9 cellular contexts compared by ENCODE assay signal in genomic region chr5:56270058-56270457, GRCh38. TPM values are rescaled to one million over a fixed set of nuclear protein-coding genes. Genes with fewer than 3 reads are reported as not detected.
DNase-seq lines count a peak whose midpoint lies in the region; ATAC-seq, FAIRE-seq and TF ChIP-seq lines count a peak whose summit lies in the region.
"Had no signal": no experiment of that assay in that cellular context is flagged by ENCODE, and none has a peak within 500 bp of the region (broad histone marks: within the 10 kb centered on the region; RNA-seq: fewer than 3 reads in every experiment).

No MANE protein-coding gene starts in this region.

- TF ChIP-seq CTCF in HepG2 (CRISPR knock-in tag; IDR thresholded peaks at IDR 0.05) (peak; percentile 40; the same call in 1 of the 2 replicates), right lobe of liver (IDR thresholded peaks at IDR 0.05) (no peak), gastroesophageal sphincter (IDR thresholded peaks at IDR 0.05) (no peak), dorsolateral prefrontal cortex (IDR thresholded peaks at IDR 0.05 in 54 of 56, conservative IDR thresholded peaks at IDR 0.05 in 2 of 56; ENCODE audit: low read depth in 1 of 56, partially characterized antibody in 56 of 56) (no peak)

- POLR2A ChIA-PET in HepG2 (lab: Yijun Ruan, JAX), result interaction anchor here (1.0 to 2.1 kb wide), 3 partner anchors 89 to 210 kb away, joined by 3 to 8 read pairs (median 4); no protein-coding TSS in a partner anchor

- H3K9ac ChIP-seq in HepG2 (ENCODE audit: insufficient read depth, low read depth, low read length), result no peak overlapping the region

- in situ Hi-C loops in HepG2 (cut with HindIII; ENCODE audit: extremely low pct_ligation_motif_present, low pct_unique_long_range_greater_than_20kb), result loop anchor here (5.0 to 25.0 kb wide), 2 partner anchors 567 to 817 kb away; no protein-coding TSS in a partner anchor

- no peaks in the 10 kb centered on the region for H3K36me3 Mint-ChIP-seq in IgD-negative memory B cell
- no peaks in the 10 kb centered on the region for H3K36me3 Mint-ChIP-seq in activated naive CD8-positive, alpha-beta T cell treated with anti-CD3 and anti-CD28 coated beads for 36 hours

- H3K27me3 Mint-ChIP-seq in IgD-negative memory B cell, result peaks cover 1% of the 10 kb centered on the region
- no peaks in the 10 kb centered on the region for H3K27me3 Mint-ChIP-seq in activated naive CD8-positive, alpha-beta T cell treated with anti-CD3 and anti-CD28 coated beads for 36 hours

- H3K4me2 ChIP-seq in HepG2 (ENCODE audit: low read depth, low read length), result no peak overlapping the region

- H3K9me3 Mint-ChIP-seq in IgD-negative memory B cell, result no peaks in the 10 kb centered on the region
- no peaks in the 10 kb centered on the region for H3K9me3 Mint-ChIP-seq in activated naive CD8-positive, alpha-beta T cell treated with anti-CD3 and anti-CD28 coated beads for 36 hours

- no peak for TF ChIP-seq RAD21 in HepG2 (CRISPR knock-in tag; IDR thresholded peaks at IDR 0.05)

- peak overlapping the region in 1 of 4 donors; percentile 63 for H3K4me3 Mint-ChIP-seq in IgD-negative memory B cell
- no peak overlapping the region for H3K4me3 Mint-ChIP-seq in activated naive CD8-positive, alpha-beta T cell treated with anti-CD3 and anti-CD28 coated beads for 36 hours

- TF ChIP-seq POLR2A in HepG2 (IDR thresholded peaks at IDR 0.05; ENCODE audit: insufficient read depth in 1 of 2, low read depth in 2 of 2, low read length in 2 of 2) (no peak), right lobe of liver (IDR thresholded peaks at IDR 0.05) (no peak), gastroesophageal sphincter (IDR thresholded peaks at IDR 0.05) (no peak)

- H4K20me1 ChIP-seq in HepG2 (ENCODE audit: insufficient read depth, low read length), result no peaks in the 10 kb centered on the region

- DNase-seq in HepG2 (ENCODE audit: low spot score) (peak; percentile 38), right lobe of liver (no peak), NCI-H2081 (lab: John Stamatoyannopoulos, UW) (no peak), dorsolateral prefrontal cortex (no peak)
- DNase-seq in activated naive CD8-positive, alpha-beta T cell treated with anti-CD3 and anti-CD28 coated beads for 36 hours, result no peak

- intact Hi-C loops in HepG2 (cut with micrococcal nuclease; ENCODE audit: unreplicated experiment), result loop anchor here (1.0 to 5.0 kb wide), 7 partner anchors 81 to 568 kb away; partner anchors contain the start of gene MAP3K1
- intact Hi-C loops in right lobe of liver (cut with DNase I), result loop anchor here in 1 of 2 donors (10.0 kb wide), 1 partner anchor 565 kb away; no protein-coding TSS in a partner anchor
- intact Hi-C loops in dorsolateral prefrontal cortex (cut with DNase I), result loop anchor here (1.0 to 10.0 kb wide), 3 partner anchors 335 to 569 kb away; no protein-coding TSS in a partner anchor

- peak; percentile 28 for FAIRE-seq in HepG2 (lab: Jason Lieb, UNC)

- TF ChIP-seq EP300 in HepG2 (IDR thresholded peaks at IDR 0.05; ENCODE audit: low read depth in 2 of 2, low read length in 2 of 2) (no peak), HepG2 (CRISPR knock-in tag; IDR thresholded peaks at IDR 0.05; ENCODE audit: borderline replicate concordance) (no peak), gastroesophageal sphincter (IDR thresholded peaks at IDR 0.05) (no peak)

- WGBS in HepG2 (ENCODE audit: low lambda C conversion rate), result 84% methylated on average over 6 of the region's 6 CpGs
- 69% methylated on average over 6 of the region's 6 CpGs for WGBS in right lobe of liver (ENCODE audit: insufficient coverage, low coverage, low lambda C conversion rate, missing lambda C conversion rate)
- WGBS in gastroesophageal sphincter (ENCODE audit: low coverage in 1 of 2), 2 donors, result 77 to 100% methylated on average over 2 to 6 of the region's 6 CpGs

- H2AFZ ChIP-seq in HepG2 (ENCODE audit: low read length), result no peak overlapping the region

- H3K4me3 ChIP-seq in HepG2 (replicated peaks in 1 of 3; ENCODE audit: insufficient read depth in 1 of 3, low read depth in 2 of 3, low read length in 3 of 3) (no peak overlapping the region), right lobe of liver (no peak overlapping the region), gastroesophageal sphincter (no peak overlapping the region), dorsolateral prefrontal cortex (no peak overlapping the region)
- H3K4me3 ChIP-seq: thoracic aorta had no signal

- no peaks in the 10 kb centered on the region for H3K79me2 ChIP-seq in HepG2 (ENCODE audit: insufficient read depth, low read length)

- peaks cover 16 to 22% (median 19%) of the 10 kb centered on the region in 3 donors for H3K4me1 Mint-ChIP-seq in IgD-negative memory B cell
- peaks cover 16% of the 10 kb centered on the region for H3K4me1 Mint-ChIP-seq in activated naive CD8-positive, alpha-beta T cell treated with anti-CD3 and anti-CD28 coated beads for 36 hours

- CTCF ChIA-PET in HepG2 (lab: Yijun Ruan, JAX; ENCODE audit: low intra/inter-chr PET ratio, low total read pairs), result interaction anchor here (1.2 to 3.5 kb wide), 3 partner anchors 33 to 568 kb away, joined by 4 to 29 read pairs (median 22); no protein-coding TSS in a partner anchor

- ATAC-seq in HepG2, result peak; percentile 69
- ATAC-seq in right lobe of liver, result no peak
- ATAC-seq in gastroesophageal sphincter, result no peak
- no peak for ATAC-seq in HG03039 (IDR thresholded peaks at IDR 0.05; ENCODE audit: unreplicated experiment)

- no TSS peak for BruUV-seq in HepG2 (replicated peaks; lab: Mats Ljungman, UMichigan)

- H3K4me1 ChIP-seq in HepG2 (ENCODE audit: insufficient read depth, low read length) (peaks cover 34% of the 10 kb centered on the region), right lobe of liver (no peaks in the 10 kb centered on the region), gastroesophageal sphincter (peaks cover 0 to 17% (median 0%) of the 10 kb centered on the region in 3 donors)

- H3K27ac ChIP-seq in HepG2 (ENCODE audit: extremely low read length, insufficient read depth, low read length), result no peak overlapping the region
- no peak overlapping the region for H3K27ac ChIP-seq in right lobe of liver
- H3K27ac ChIP-seq in gastroesophageal sphincter, result no peak overlapping the region
- H3K27ac ChIP-seq in dorsolateral prefrontal cortex, result no peak overlapping the region
- H3K27ac ChIP-seq: thoracic aorta had no signal

- H3K9me3 ChIP-seq in HepG2 (ENCODE audit: low read length), result no peaks in the 10 kb centered on the region
- no peaks in the 10 kb centered on the region for H3K9me3 ChIP-seq in right lobe of liver
- no peaks in the 10 kb centered on the region for H3K9me3 ChIP-seq in gastroesophageal sphincter
- H3K9me3 ChIP-seq: thoracic aorta had no signal

- H3K27ac Mint-ChIP-seq in IgD-negative memory B cell, result peak overlapping the region in 2 of 3 donors; percentile 5 to 88
- H3K27ac Mint-ChIP-seq in activated naive CD8-positive, alpha-beta T cell treated with anti-CD3 and anti-CD28 coated beads for 36 hours, result peak overlapping the region; percentile 8

- no peaks in the 10 kb centered on the region for H3K36me3 ChIP-seq in HepG2 (replicated peaks in 1 of 2; ENCODE audit: control insufficient read depth in 1 of 2, insufficient read depth in 2 of 2, low read length in 2 of 2)
- no peaks in the 10 kb centered on the region for H3K36me3 ChIP-seq in right lobe of liver
- no peaks in the 10 kb centered on the region for H3K36me3 ChIP-seq in gastroesophageal sphincter
- H3K36me3 ChIP-seq: thoracic aorta had no signal

- H3K27me3 ChIP-seq in HepG2 (ENCODE audit: control insufficient read depth in 1 of 2, insufficient read depth in 2 of 2, low read length in 2 of 2) (no peaks in the 10 kb centered on the region), right lobe of liver (no peaks in the 10 kb centered on the region), gastroesophageal sphincter (no peaks in the 10 kb centered on the region), dorsolateral prefrontal cortex (no peaks in the 10 kb centered on the region)

TF ChIP-seq in HepG2, 621 proteins besides CTCF, POLR2A, EP300 and RAD21 (continues in another document):
- TF ChIP-seq BRCA1 (CRISPR knock-in tag; IDR thresholded peaks at IDR 0.05), result no peak
- TF ChIP-seq ZFP82 (CRISPR knock-in tag; IDR thresholded peaks at IDR 0.05; ENCODE audit: borderline replicate concordance), result peak; percentile 7; the same call in 1 of the 2 replicates
- TF ChIP-seq IKZF1 (IDR thresholded peaks at IDR 0.05), result no peak

RNA-seq across cellular contexts. Expression of gene ANKRD55, which starts 36.9 kb away (rescaled TPM):
- 0.11 and 0.31 TPM in 2 replicates for total RNA-seq in HepG2 (2016; rRNA removed; fragmentation: Illumina TruSeq; extraction: Trizol)
- not detected in 2 replicates for total RNA-seq in HepG2 (2016; cell fraction: cytosol; rRNA removed; fragmentation: Illumina TruSeq; extraction: Trizol; ENCODE audit: low read depth)
- total RNA-seq in HepG2 (2016; cell fraction: insoluble cytoplasmic fraction; rRNA removed; fragmentation: Illumina TruSeq; extraction: Trizol), result 0.17 TPM in 1 of 2 replicates, not detected in the other
- 0.24 and 0.31 TPM in 2 replicates for total RNA-seq in HepG2 (2016; cell fraction: membrane; rRNA removed; fragmentation: Illumina TruSeq; extraction: Trizol)
- total RNA-seq in HepG2 (2016; cell fraction: nucleus; rRNA removed; fragmentation: Illumina TruSeq; extraction: Trizol), result 0.25 TPM in 1 of 2 replicates, not detected in the other
- 0.10 and 0.28 TPM in 2 replicates for polyA plus RNA-seq in HepG2 (2011; rRNA removed)
- 0.12 and 0.13 TPM in 2 replicates for polyA plus RNA-seq in HepG2 (2011; cell fraction: cytosol; rRNA removed)
- polyA plus RNA-seq in HepG2 (2011; cell fraction: nucleus; rRNA removed), result 0.09 and 0.18 TPM in 2 replicates
- polyA plus RNA-seq in HepG2 (2012), result 0.12 TPM in 1 of 2 replicates, not detected in the other
- 0.15 and 0.29 TPM in 2 replicates for polyA plus RNA-seq in HepG2 (2016; cell fraction: cytosol; fragmentation: Illumina TruSeq; extraction: Trizol; ENCODE audit: low read depth)
- polyA plus RNA-seq in HepG2 (2016; cell fraction: insoluble cytoplasmic fraction; fragmentation: Illumina TruSeq; extraction: Trizol; ENCODE audit: low read depth), result 0.40 and 0.46 TPM in 2 replicates
- polyA plus RNA-seq in HepG2 (2016; cell fraction: membrane; fragmentation: Illumina TruSeq; extraction: Trizol; ENCODE audit: low read depth), result 0.19 and 0.24 TPM in 2 replicates
- polyA plus RNA-seq in HepG2 (2016; cell fraction: nucleus; fragmentation: Illumina TruSeq; extraction: Trizol; ENCODE audit: insufficient read depth, low read depth), result 0.31 TPM in 1 of 2 replicates, not detected in the other
- polyA minus RNA-seq in HepG2 (2011; rRNA and poly(A)+ RNA removed; ENCODE audit: low replicate concordance), result 0.21 TPM in 1 of 2 replicates, not detected in the other
- not detected in 2 replicates for polyA minus RNA-seq in HepG2 (2011; cell fraction: cytosol; rRNA and poly(A)+ RNA removed)
- polyA minus RNA-seq in HepG2 (2011; cell fraction: nucleus; rRNA and poly(A)+ RNA removed), result not detected in 2 replicates
- total RNA-seq in right lobe of liver, result 1 to 10 TPM in 4 of 6 experiments, under 1 TPM in 2; 0.68 to 2.2 (median 1.2) TPM
- polyA plus RNA-seq in IgD-negative memory B cell, result 1.5 TPM
- total RNA-seq in activated naive CD8-positive, alpha-beta T cell treated with anti-CD3 and anti-CD28 coated beads for 36 hours, result under 1 TPM; 0.23 to 0.50 TPM
- under 1 TPM in 1 of 4 donors, not detected in 3; 0.27 TPM for total RNA-seq in gastroesophageal sphincter
- total RNA-seq in dorsolateral prefrontal cortex, result 10 to 100 TPM in 6 of 120 experiments, 1 to 10 TPM in 110, under 1 TPM in 4; 0.59 to 12.0 (median 4.0) TPM
- total RNA-seq: thoracic aorta had no signal
